ENCODE assay signal across 8 cellular contexts in the genomic region with DNA sequence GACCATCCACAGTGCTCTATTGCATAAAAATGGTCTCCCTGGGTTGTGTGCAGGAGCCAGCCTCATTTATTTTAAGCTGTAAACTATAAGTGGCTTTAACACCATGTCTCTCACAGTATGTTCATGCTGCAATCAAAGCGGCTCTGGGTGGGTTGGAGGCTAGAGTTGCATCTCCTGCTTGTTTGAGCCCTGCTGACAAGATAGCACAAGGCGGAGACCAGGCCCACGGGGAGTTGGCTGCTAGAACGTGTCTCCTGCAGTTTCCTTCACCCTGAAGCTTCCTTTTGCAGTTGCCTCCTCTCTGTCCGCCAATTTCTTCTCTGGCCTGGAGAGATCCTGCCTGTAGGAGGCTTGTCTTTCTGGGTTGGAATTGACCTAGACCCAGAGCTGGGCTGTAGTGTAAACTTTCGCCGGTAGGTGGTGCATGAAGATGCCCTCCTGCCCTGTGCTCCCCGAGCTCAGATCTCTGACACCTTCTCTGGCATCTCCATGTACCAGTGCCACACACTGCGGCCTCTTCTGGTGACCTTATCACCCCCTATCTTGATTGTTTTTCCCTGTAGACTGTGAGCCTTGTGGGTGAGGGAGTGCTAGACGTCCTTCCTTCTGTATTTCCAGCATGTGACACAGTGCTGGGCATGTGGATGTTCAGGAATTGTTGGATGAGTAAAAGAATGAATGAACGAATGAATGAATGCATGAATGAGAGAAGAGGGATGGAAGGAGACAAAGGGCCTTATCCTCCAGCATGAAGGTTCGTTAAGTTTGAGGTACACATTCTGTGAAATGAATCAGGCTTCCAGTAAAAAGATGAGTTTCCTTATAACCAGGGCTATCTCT.
DNase-seq lines count a peak whose midpoint lies in the region; ATAC-seq and TF ChIP-seq lines count a peak whose summit lies in the region.

No MANE protein-coding gene starts in this region.

- no peak overlapping the region for H3K4me3 ChIP-seq in cardiac fibroblast (replicated peaks in 1 of 2; ENCODE audit: low read depth in 2 of 2, low read length in 2 of 2)

- peak; percentile 11 to 49 for DNase-seq in NCI-H446 (lab: John Stamatoyannopoulos, UW)
- no peak for DNase-seq in NCI-H446 treated with DMSO at 0.1 percent for 48 hours (lab: John Stamatoyannopoulos, UW)
- DNase-seq in NCI-H146 (lab: John Stamatoyannopoulos, UW): peak; percentile 40
- DNase-seq in activated CD4-positive, CD25-positive, alpha-beta regulatory T cell (lab: John Stamatoyannopoulos, UW): peak; percentile 26 to 65 (median 38)
- DNase-seq in cardiac fibroblast (ENCODE audit: low read depth in 2 of 2): peak; percentile 77 to 80
- DNase-seq in kidney tubule cell (ENCODE audit: low spot score): peak; percentile 78
- DNase-seq in stimulated activated CD4-positive, alpha-beta T cell treated with anti-CD3 and anti-CD28 coated beads, Interleukin-4, amount 100 ng/mL, for 48 hours (ENCODE audit: low read depth in 2 of 2): peak; percentile 68 to 79

- peak; percentile 88 for TF ChIP-seq CTCF in cardiac fibroblast (IDR thresholded peaks at IDR 0.05; ENCODE audit: low read depth, low read length)

- peak; percentile 84 for ATAC-seq in HG02623 (IDR thresholded peaks at IDR 0.05; ENCODE audit: unreplicated experiment)
